Comparison of ENCODE assay signal across 11 cellular contexts in the genomic region with DNA sequence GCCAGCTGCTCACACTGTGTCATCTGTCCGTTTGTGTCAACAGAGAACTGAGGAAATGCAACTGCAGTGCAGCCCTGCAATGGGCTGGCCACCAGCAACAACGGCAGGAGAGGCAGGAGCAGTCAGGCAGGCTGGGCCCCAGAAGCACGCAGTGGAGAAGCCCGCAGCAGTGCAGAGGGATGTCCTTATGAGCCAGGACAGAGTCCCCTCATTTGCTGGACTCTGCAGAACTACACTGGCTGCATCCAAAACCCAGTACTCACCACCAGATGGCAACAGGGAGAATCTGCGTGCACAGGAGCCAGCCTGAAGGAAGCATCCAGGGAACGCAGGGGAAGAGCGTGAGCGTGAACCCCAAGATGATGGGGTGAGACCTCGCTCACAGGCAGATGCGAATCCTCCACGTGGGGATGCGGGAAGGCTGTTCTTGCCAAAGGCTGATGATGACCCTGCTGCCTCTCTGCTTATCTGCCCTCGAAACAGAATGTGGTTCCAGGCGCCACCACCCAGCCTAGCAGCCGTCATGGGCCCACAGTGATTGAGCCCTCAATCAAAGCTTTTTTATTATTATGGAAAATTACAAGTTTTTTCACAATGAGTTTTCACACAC.
A peak's percentile ranks its signal among the peaks of the same experiment; 100 is the strongest.
DNase-seq lines count a peak whose midpoint lies in the region; ATAC-seq, FAIRE-seq and TF ChIP-seq lines count a peak whose summit lies in the region.
"Had no signal": no experiment of that assay in that cellular context is flagged by ENCODE, and none has a peak within 500 bp of the region (broad histone marks: within the 10 kb centered on the region; RNA-seq: fewer than 3 reads in every experiment).

No MANE protein-coding gene starts in this region.

- no peak for FAIRE-seq in kidney (lab: Jason Lieb, UNC)

- peak; percentile 20 for DNase-seq in COLO668 (lab: John Stamatoyannopoulos, UW; ENCODE audit: unreplicated experiment)
- peak; percentile 42 for DNase-seq in H4 (ENCODE audit: low spot score)
- DNase-seq in RPMI8226, result peak; percentile 43
- DNase-seq in kidney, result peak; percentile 11
- no peak for DNase-seq in NCI-H187 (lab: John Stamatoyannopoulos, UW)
- no peak for DNase-seq in NCI-H1436 (lab: John Stamatoyannopoulos, UW)
- DNase-seq in erythroblast (lab: John Stamatoyannopoulos, UW), result no peak
- DNase-seq: GOT3, MV-4-11, SK-N-SH had no signal

- H3K27ac ChIP-seq in kidney (ENCODE audit: low read depth in 2 of 2, low read length in 2 of 2), result no peak overlapping the region

- H3K36me3 ChIP-seq in kidney (ENCODE audit: control insufficient read depth in 1 of 2, insufficient read depth in 2 of 2, low read length in 2 of 2), result no peaks in the 10 kb centered on the region

- H3K4me3 ChIP-seq in kidney (ENCODE audit: low read length in 2 of 2), result no peak overlapping the region

- H3K4me1 ChIP-seq in kidney (ENCODE audit: control insufficient read depth in 1 of 2, insufficient read depth in 1 of 2, low read depth in 1 of 2, low read length in 2 of 2), result no peaks in the 10 kb centered on the region

- TF ChIP-seq CTCF in kidney (IDR thresholded peaks at IDR 0.05; ENCODE audit: borderline replicate concordance, extremely low read depth, insufficient read depth), result no peak

- H3K9ac ChIP-seq in kidney (ENCODE audit: low read length in 2 of 2), result no peak overlapping the region
- H3K9ac ChIP-seq: SK-N-SH had no signal

- H3K9me3 ChIP-seq in kidney (ENCODE audit: control insufficient read depth in 1 of 2, low read length in 2 of 2), result no peaks in the 10 kb centered on the region

- TF ChIP-seq POLR2A in erythroblast (IDR thresholded peaks at IDR 0.05; ENCODE audit: low read length), result no peak

- intact Hi-C loops in kidney (cut with DNase I), result no loop called here

- no peak for ATAC-seq in GM18858 (IDR thresholded peaks at IDR 0.05; ENCODE audit: unreplicated experiment)

Comparison
In these comparisons a context has a peak if more than half of its experiments do, and no peak if none do; other contexts are left out.
1. DNase-seq: peak in COLO668 (single experiment), H4 (single experiment), RPMI8226 (single experiment) and kidney (single experiment); none in NCI-H187 (0 of 2), NCI-H1436 (single experiment) and erythroblast (0 of 2).